8 cellular contexts compared by ENCODE assay signal in the genomic region with DNA sequence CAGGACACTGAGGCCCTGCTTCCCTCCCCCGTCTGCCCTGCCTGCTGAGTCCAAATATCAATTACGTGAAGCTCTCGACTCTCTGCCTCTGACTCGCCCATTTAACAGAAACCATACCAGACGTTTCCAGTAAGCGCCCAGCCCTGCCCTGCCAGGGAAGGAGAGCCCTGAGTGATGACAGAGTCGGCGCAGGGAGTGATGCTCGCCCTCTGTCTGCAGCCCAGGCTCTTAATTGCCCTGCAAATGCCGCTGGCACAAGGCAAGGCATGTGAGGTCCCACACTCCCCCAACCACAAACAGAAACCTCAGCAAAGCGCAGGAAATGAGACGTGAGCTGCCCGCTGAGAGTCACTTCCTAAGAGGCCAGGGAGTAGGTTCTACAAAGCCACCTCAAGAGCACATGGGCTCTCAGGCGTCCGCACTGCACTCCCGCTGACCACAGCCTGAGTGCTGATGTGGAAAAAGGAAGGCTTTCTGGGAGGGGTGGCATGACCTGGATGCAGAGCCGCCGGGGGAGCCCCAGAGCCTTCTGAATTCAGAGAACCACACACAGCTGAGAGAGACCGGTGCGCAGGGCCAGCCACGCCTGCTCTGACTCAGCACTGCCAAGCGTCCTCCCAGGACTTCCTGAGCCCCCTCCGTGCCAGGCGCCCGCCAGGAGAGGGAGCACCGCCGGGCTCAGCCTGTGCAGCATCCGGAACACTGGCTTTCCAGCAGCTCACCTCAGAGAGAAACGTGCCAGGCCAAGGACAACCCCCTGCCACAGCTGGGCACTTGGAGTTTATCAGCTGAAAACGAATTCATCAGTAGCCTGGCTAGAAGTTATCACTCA. TPM values are rescaled to one million over a fixed set of nuclear protein-coding genes. Genes with fewer than 3 reads are reported as not detected.
DNase-seq lines count a peak whose midpoint lies in the region; ATAC-seq and TF ChIP-seq lines count a peak whose summit lies in the region.

No MANE protein-coding gene starts in this region.

- peak; percentile 57 for ATAC-seq in GM18498 (IDR thresholded peaks at IDR 0.05; ENCODE audit: unreplicated experiment)
- ATAC-seq in HG02981 (IDR thresholded peaks at IDR 0.05; ENCODE audit: unreplicated experiment): peak; percentile 46
- ATAC-seq in activated CD4-positive, alpha-beta T cell treated with anti-CD3 and anti-CD28 coated beads for 36 hours: peak; percentile 82
- peak; percentile 63 for ATAC-seq in left lobe of liver

- H3K27ac Mint-ChIP-seq in activated CD4-positive, alpha-beta T cell treated with anti-CD3 and anti-CD28 coated beads for 36 hours: peak overlapping the region; percentile 97

- POLR2A ChIA-PET in activated CD4-positive, alpha-beta T cell treated with anti-CD3 and anti-CD28 coated beads for 36 hours (lab: Charles Lee): interaction anchor here (0.6 to 2.3 kb wide), 6 partner anchors 23 to 343 kb away, joined by 3 to 14 read pairs (median 4); partner anchors contain the start of genes FAM193A, HAUS3, POLN and RNF4

- intact Hi-C loops in activated CD4-positive, alpha-beta T cell treated with anti-CD3 and anti-CD28 coated beads for 36 hours (cut with DNase I, micrococcal nuclease): loop anchor here (1.0 to 5.0 kb wide), 10 partner anchors 48 to 557 kb away; partner anchors contain the start of genes HAUS3 (in 2 of the 2), MXD4 (in 2 of the 2), POLN (in 2 of the 2) and RNF4 (in 2 of the 2)

- peaks cover 9% of the 10 kb centered on the region for H3K27me3 Mint-ChIP-seq in activated CD4-positive, alpha-beta T cell treated with anti-CD3 and anti-CD28 coated beads for 36 hours

- H3K4me3 Mint-ChIP-seq in activated CD4-positive, alpha-beta T cell treated with anti-CD3 and anti-CD28 coated beads for 36 hours: peak overlapping the region; percentile 70

- H3K4me1 Mint-ChIP-seq in activated CD4-positive, alpha-beta T cell treated with anti-CD3 and anti-CD28 coated beads for 36 hours: peaks cover 69% of the 10 kb centered on the region

- peak; percentile 92 for DNase-seq in 8988T
- peak; percentile 73 for DNase-seq in NCI-H2227 (lab: John Stamatoyannopoulos, UW; ENCODE audit: unreplicated experiment)
- peak; percentile 94 for DNase-seq in activated CD4-positive, alpha-beta T cell treated with anti-CD3 and anti-CD28 coated beads for 36 hours
- DNase-seq in choroid plexus epithelial cell (ENCODE audit: low read depth): peak; percentile 93
- DNase-seq in left lobe of liver (ENCODE audit: low spot score): no peak
- peak; percentile 94 for DNase-seq in stimulated activated CD4-positive, alpha-beta T cell treated with anti-CD3 and anti-CD28 coated beads, Interleukin-1b, Interleukin-23, amount 100 ng/mL, for 48 hours

- H3K9me3 Mint-ChIP-seq in activated CD4-positive, alpha-beta T cell treated with anti-CD3 and anti-CD28 coated beads for 36 hours (ENCODE audit: low read depth): no peaks in the 10 kb centered on the region

- H3K4me3 ChIP-seq in choroid plexus epithelial cell (ENCODE audit: low read depth, low read length): no peak overlapping the region

- TF ChIP-seq CTCF in choroid plexus epithelial cell (conservative IDR thresholded peaks at IDR 0.05; ENCODE audit: low read depth, low read length): peak; percentile 51

- CTCF ChIA-PET in activated CD4-positive, alpha-beta T cell treated with anti-CD3 and anti-CD28 coated beads for 36 hours (lab: Charles Lee): interaction anchor here (0.7 to 2.2 kb wide), 12 partner anchors 10 to 543 kb away, joined by 3 to 10 read pairs (median 4); partner anchors contain the start of genes MXD4 and RNF4

- H3K36me3 Mint-ChIP-seq in activated CD4-positive, alpha-beta T cell treated with anti-CD3 and anti-CD28 coated beads for 36 hours (ENCODE audit: low read depth): no peaks in the 10 kb centered on the region

RNA-seq across cellular contexts. Expression of gene ZFYVE28, which starts 5.3 kb away (rescaled TPM):
- 1 to 10 TPM; 8.7 to 9.3 TPM for total RNA-seq in activated CD4-positive, alpha-beta T cell treated with anti-CD3 and anti-CD28 coated beads for 36 hours
- total RNA-seq in left lobe of liver: 12.7 TPM

RNA-seq across cellular contexts. Expression of gene CFAP99, which starts 5.7 kb away (rescaled TPM):
- total RNA-seq in activated CD4-positive, alpha-beta T cell treated with anti-CD3 and anti-CD28 coated beads for 36 hours: under 1 TPM in 1 of 2 experiments, not detected in 1; 0.05 TPM
- total RNA-seq in left lobe of liver: 1.3 TPM

RNA-seq across cellular contexts. Expression of gene RNF4, which starts 55.8 kb away (rescaled TPM):
- total RNA-seq in activated CD4-positive, alpha-beta T cell treated with anti-CD3 and anti-CD28 coated beads for 36 hours: 10 to 100 TPM; 87.5 to 94.1 TPM
- total RNA-seq in left lobe of liver: 16.7 TPM
